ENCODE assay signal across 11 cellular contexts in the genomic region with DNA sequence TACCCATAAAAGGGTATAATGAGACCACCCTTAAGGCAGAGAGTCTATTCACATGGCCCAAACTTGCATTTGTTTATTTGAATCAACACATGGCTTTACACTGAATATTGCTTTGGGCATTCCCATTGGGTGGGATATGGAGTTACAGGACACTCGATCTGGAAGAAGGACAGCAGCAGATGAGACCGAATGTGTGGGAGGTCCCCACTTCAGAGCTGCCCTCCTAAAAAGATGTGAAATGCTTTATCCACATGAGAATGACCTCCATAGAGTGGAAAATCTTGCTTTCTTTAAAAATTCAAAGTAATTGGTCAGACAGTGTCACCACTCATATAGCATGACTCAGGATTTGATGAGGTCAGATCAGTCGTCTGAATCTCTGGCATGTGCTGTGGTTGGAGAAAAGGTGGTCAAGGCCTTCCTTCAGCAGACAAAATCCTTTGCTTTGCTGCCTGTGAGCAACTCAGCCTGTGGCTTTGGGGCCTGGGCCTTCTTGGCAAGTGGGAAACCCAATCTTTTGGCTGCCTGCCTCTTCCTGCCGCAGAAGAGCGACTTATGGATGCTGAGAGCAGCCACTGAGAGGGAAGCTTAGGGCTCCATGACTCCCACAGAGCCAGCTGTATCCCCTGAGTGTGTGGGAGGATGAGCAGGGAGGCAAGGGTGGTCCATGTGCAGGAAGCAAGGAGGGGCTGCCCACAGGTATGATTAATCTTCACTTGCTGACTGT. TPM values are rescaled to one million over a fixed set of nuclear protein-coding genes. Genes with fewer than 3 reads are reported as not detected.
DNase-seq lines count a peak whose midpoint lies in the region; ATAC-seq, FAIRE-seq and TF ChIP-seq lines count a peak whose summit lies in the region.
"Had no signal": no experiment of that assay in that cellular context is flagged by ENCODE, and none has a peak within 500 bp of the region (broad histone marks: within the 10 kb centered on the region; RNA-seq: fewer than 3 reads in every experiment).

No MANE protein-coding gene starts in this region.

- no peak for TF ChIP-seq CTCF in heart right ventricle (IDR thresholded peaks at IDR 0.05)

- H3K36me3 ChIP-seq in heart right ventricle = no peaks in the 10 kb centered on the region
- H3K36me3 ChIP-seq: pancreas had no signal

- peaks cover 0 to 9% (median 0%) of the 10 kb centered on the region in 9 donors for H3K4me1 ChIP-seq in heart right ventricle
- H3K4me1 ChIP-seq: pancreas had no signal

- H3K27me3 Mint-ChIP-seq in activated naive CD8-positive, alpha-beta T cell treated with anti-CD3 and anti-CD28 coated beads, Interleukin-2, amount 50 U/mL, for 24 hours = no peaks in the 10 kb centered on the region

- H3K4me1 Mint-ChIP-seq in activated naive CD8-positive, alpha-beta T cell treated with anti-CD3 and anti-CD28 coated beads, Interleukin-2, amount 50 U/mL, for 24 hours = peaks cover 11% of the 10 kb centered on the region

- no peak overlapping the region for H3K27ac Mint-ChIP-seq in activated naive CD8-positive, alpha-beta T cell treated with anti-CD3 and anti-CD28 coated beads, Interleukin-2, amount 50 U/mL, for 24 hours

- intact Hi-C loops in heart right ventricle (cut with DNase I) = no loop called here

- peaks cover 0 to 22% (median 0%) of the 10 kb centered on the region in 11 donors for H3K9me3 ChIP-seq in heart right ventricle
- H3K9me3 ChIP-seq: pancreas had no signal

- FAIRE-seq in HTR-8/SVneo (lab: Jason Lieb, UNC) = no peak
- FAIRE-seq: pancreas had no signal

- H3K4me3 ChIP-seq in heart right ventricle = no peak overlapping the region
- H3K4me3 ChIP-seq: pancreas had no signal

- peak overlapping the region in 5 of 10 donors; percentile 30 to 52 (median 42) for H3K27ac ChIP-seq in heart right ventricle
- H3K27ac ChIP-seq: pancreas, VCaP had no signal

- H3K9me3 Mint-ChIP-seq in activated naive CD8-positive, alpha-beta T cell treated with anti-CD3 and anti-CD28 coated beads, Interleukin-2, amount 50 U/mL, for 24 hours = peaks cover 10% of the 10 kb centered on the region

- peak; percentile 86 for ATAC-seq in activated naive CD8-positive, alpha-beta T cell treated with anti-CD3 and anti-CD28 coated beads, Interleukin-2, amount 50 U/mL, for 24 hours
- ATAC-seq in heart right ventricle (peak in 7 of 8 donors; percentile 13 to 86 (median 54)), esophagus mucosa (no peak), HG03175 (IDR thresholded peaks at IDR 0.05; ENCODE audit: unreplicated experiment) (no peak)

- DNase-seq in HTR-8/SVneo (ENCODE audit: insufficient read length, low spot score) (peak; percentile 6), heart right ventricle (no peak), stromal cell of bone marrow (ENCODE audit: low read depth) (peak; percentile 98)
- DNase-seq in activated naive CD8-positive, alpha-beta T cell treated with anti-CD3 and anti-CD28 coated beads, Interleukin-2, amount 50 U/mL, for 24 hours = peak; percentile 16
- DNase-seq in activated CD4-positive, CD25-positive, alpha-beta regulatory T cell treated with anti-CD3 and anti-CD28 coated beads, Interleukin-2, amount 50 U/mL, for 72 hours = no peak
- DNase-seq: dermis blood vessel endothelial cell, NCI-H1930 had no signal

- H3K4me3 Mint-ChIP-seq in activated naive CD8-positive, alpha-beta T cell treated with anti-CD3 and anti-CD28 coated beads, Interleukin-2, amount 50 U/mL, for 24 hours = no peak overlapping the region

- peaks cover 1% of the 10 kb centered on the region for H3K36me3 Mint-ChIP-seq in activated naive CD8-positive, alpha-beta T cell treated with anti-CD3 and anti-CD28 coated beads, Interleukin-2, amount 50 U/mL, for 24 hours (ENCODE audit: low read depth)

- H3K27me3 ChIP-seq in heart right ventricle = no peaks in the 10 kb centered on the region
- H3K27me3 ChIP-seq: pancreas had no signal

- 59 to 67% methylated on average over 5 of the region's 5 CpGs for WGBS in heart right ventricle, 2 donors

RNA-seq across cellular contexts. Expression of gene IL16, which starts 39.3 kb away (rescaled TPM):
- 10 to 100 TPM in 1 of 10 donors, 1 to 10 TPM in 9; 3.3 to 13.1 (median 4.1) TPM for total RNA-seq in heart right ventricle
- polyA plus RNA-seq in heart right ventricle = 1 to 10 TPM; 4.3 to 4.9 TPM
- total RNA-seq in esophagus mucosa = 2.7 TPM

Comparison
In these comparisons a context has a peak if more than half of its experiments do, and no peak if none do; other contexts are left out.
1. DNase-seq: peak in HTR-8/SVneo (single experiment), activated naive CD8-positive, alpha-beta T cell treated with anti-CD3 and anti-CD28 coated beads, Interleukin-2, amount 50 U/mL, for 24 hours (single experiment) and stromal cell of bone marrow (single experiment); none in heart right ventricle (0 of 2) and activated CD4-positive, CD25-positive, alpha-beta regulatory T cell treated with anti-CD3 and anti-CD28 coated beads, Interleukin-2, amount 50 U/mL, for 72 hours (single experiment).
2. ATAC-seq: peak in activated naive CD8-positive, alpha-beta T cell treated with anti-CD3 and anti-CD28 coated beads, Interleukin-2, amount 50 U/mL, for 24 hours (single experiment) and heart right ventricle (7 of 8); none in esophagus mucosa (single experiment) and HG03175 (single experiment).